Comparison of ENCODE assay signal across 1 cellular context in the genomic region with DNA sequence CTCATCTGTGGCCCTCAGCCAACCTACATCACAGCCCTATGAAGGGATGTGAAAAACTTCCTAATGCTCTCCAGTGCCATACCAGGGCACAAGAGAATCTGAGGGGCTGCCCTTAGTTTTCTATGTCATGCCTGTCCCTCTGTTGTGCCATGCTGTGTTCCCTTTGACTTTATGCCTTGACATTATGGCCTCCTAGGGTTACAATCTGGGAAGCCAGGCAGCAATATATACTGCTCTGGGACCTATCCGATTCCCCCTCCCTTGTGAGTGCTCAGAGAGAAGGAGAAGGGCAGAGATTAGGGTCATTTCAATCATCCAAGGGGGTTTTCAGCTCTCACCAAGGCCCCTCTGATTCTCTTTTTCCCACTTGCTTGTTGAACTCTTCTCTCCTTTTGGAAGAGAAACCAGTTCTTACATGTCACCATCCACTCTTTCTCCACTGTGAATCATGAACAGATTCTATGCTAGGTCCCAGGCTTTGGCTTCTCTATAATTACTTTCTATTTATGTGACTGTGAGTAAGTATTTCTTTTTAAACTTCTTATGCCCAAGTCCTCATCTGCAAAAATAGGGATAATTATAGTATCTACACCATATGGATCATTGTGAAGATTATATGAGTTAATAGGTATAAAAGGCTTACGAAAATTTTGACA.
TF ChIP-seq lines count a peak whose summit lies in the region.

No MANE protein-coding gene starts in this region.

TF ChIP-seq in HepG2, 621 proteins besides CTCF, POLR2A, EP300 and RAD21:
- TF ChIP-seq ZNF674 (CRISPR knock-in tag; IDR thresholded peaks at IDR 0.05; ENCODE audit: low read depth): no peak
- TF ChIP-seq GABPB1 (CRISPR knock-in tag; IDR thresholded peaks at IDR 0.05): no peak
- TF ChIP-seq, protein P1, sequence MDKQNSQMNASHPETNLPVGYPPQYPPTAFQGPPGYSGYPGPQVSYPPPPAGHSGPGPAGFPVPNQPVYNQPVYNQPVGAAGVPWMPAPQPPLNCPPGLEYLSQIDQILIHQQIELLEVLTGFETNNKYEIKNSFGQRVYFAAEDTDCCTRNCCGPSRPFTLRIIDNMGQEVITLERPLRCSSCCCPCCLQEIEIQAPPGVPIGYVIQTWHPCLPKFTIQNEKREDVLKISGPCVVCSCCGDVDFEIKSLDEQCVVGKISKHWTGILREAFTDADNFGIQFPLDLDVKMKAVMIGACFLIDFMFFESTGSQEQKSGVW (CRISPR knock-in tag; IDR thresholded peaks at IDR 0.05; ENCODE audit: borderline replicate concordance): no peak
- no peak for TF ChIP-seq ADNP (CRISPR knock-in tag; IDR thresholded peaks at IDR 0.05)
- TF ChIP-seq THAP9 (CRISPR knock-in tag; IDR thresholded peaks at IDR 0.05; ENCODE audit: borderline replicate concordance): no peak
- no peak for TF ChIP-seq NFYB (CRISPR knock-in tag; IDR thresholded peaks at IDR 0.05)
- TF ChIP-seq ZNF567 (CRISPR knock-in tag; IDR thresholded peaks at IDR 0.05; ENCODE audit: borderline replicate concordance): no peak
- no peak for TF ChIP-seq FUBP1 (CRISPR knock-in tag; IDR thresholded peaks at IDR 0.05; ENCODE audit: borderline replicate concordance)
- TF ChIP-seq ZNF616 (CRISPR knock-in tag; IDR thresholded peaks at IDR 0.05; ENCODE audit: low read depth): no peak
- TF ChIP-seq SRY (CRISPR knock-in tag; IDR thresholded peaks at IDR 0.05): no peak
- TF ChIP-seq ATF1 (CRISPR knock-in tag; IDR thresholded peaks at IDR 0.05): no peak
- no peak for TF ChIP-seq KMT2A (CRISPR knock-in tag; IDR thresholded peaks at IDR 0.05)
- TF ChIP-seq HNF4A (CRISPR knock-in tag; IDR thresholded peaks at IDR 0.05): no peak
- no peak for TF ChIP-seq IKZF4 (CRISPR knock-in tag; IDR thresholded peaks at IDR 0.05; ENCODE audit: borderline replicate concordance, low read depth, not compliant biosample characterization)
- no peak for TF ChIP-seq ATM (IDR thresholded peaks at IDR 0.05; ENCODE audit: borderline replicate concordance)
- no peak for TF ChIP-seq SIN3A (IDR thresholded peaks at IDR 0.05; ENCODE audit: borderline replicate concordance, low read depth, low read length)
